In genomic region chr1:3195966-3196515, GRCh38 we compare ENCODE assay signal across 17 cellular contexts.
DNase-seq lines count a peak whose midpoint lies in the region; ATAC-seq and TF ChIP-seq lines count a peak whose summit lies in the region.
"Had no signal": no experiment of that assay in that cellular context is flagged by ENCODE, and none has a peak within 500 bp of the region (broad histone marks: within the 10 kb centered on the region; RNA-seq: fewer than 3 reads in every experiment).

No MANE protein-coding gene starts in this region.

- H3K4me1 ChIP-seq in heart right ventricle (peaks cover 0 to 52% (median 38%) of the 10 kb centered on the region in 9 donors), gastroesophageal sphincter (peaks cover 0 to 8% (median 0%) of the 10 kb centered on the region in 3 donors), sigmoid colon (no peaks in the 10 kb centered on the region), transverse colon (no peaks in the 10 kb centered on the region)

- no peak for TF ChIP-seq EP300 in gastroesophageal sphincter (IDR thresholded peaks at IDR 0.05)
- no peak for TF ChIP-seq EP300 in sigmoid colon (IDR thresholded peaks at IDR 0.05)
- TF ChIP-seq EP300 in transverse colon (IDR thresholded peaks at IDR 0.05; ENCODE audit: low read depth) = no peak

- ATAC-seq in heart right ventricle = peak in 1 of 8 donors; percentile 26
- no peak for ATAC-seq in left cardiac atrium
- ATAC-seq in gastroesophageal sphincter = no peak
- ATAC-seq: HCT116 had no signal

- peaks cover 0 to 2% (median 0%) of the 10 kb centered on the region in 11 donors for H3K9me3 ChIP-seq in heart right ventricle
- H3K9me3 ChIP-seq in gastroesophageal sphincter = peaks cover 0 to 10% (median 0%) of the 10 kb centered on the region in 3 donors
- H3K9me3 ChIP-seq in sigmoid colon = no peaks in the 10 kb centered on the region
- no peaks in the 10 kb centered on the region for H3K9me3 ChIP-seq in transverse colon

- H3K36me3 Mint-ChIP-seq in HFFc6 (ENCODE audit: low read depth) = 0 out of 2 replicates have a peak, but pooled peaks cover 4% of the 10 kb centered on the region

- H3K27ac ChIP-seq in heart right ventricle (peak overlapping the region; percentile 19 to 80 (median 62)), gastroesophageal sphincter (peak overlapping the region in 3 of 4 donors; percentile 24 to 59 (median 26)), sigmoid colon (peak overlapping the region in 3 of 4 donors; percentile 19 to 39 (median 25)), transverse colon (peak overlapping the region in 3 of 4 donors; percentile 4 to 24 (median 21))
- H3K27ac ChIP-seq: GM23248, PC-9 had no signal

- no peaks in the 10 kb centered on the region for H3K4me1 Mint-ChIP-seq in HFFc6 (ENCODE audit: low read depth)

- H3K27me3 ChIP-seq in heart right ventricle (no peaks in the 10 kb centered on the region), gastroesophageal sphincter (no peaks in the 10 kb centered on the region), sigmoid colon (no peaks in the 10 kb centered on the region), transverse colon (no peaks in the 10 kb centered on the region)

- no peak overlapping the region for H3K4me3 Mint-ChIP-seq in HFFc6

- 71 to 81% methylated on average over 10 of the region's 10 CpGs for WGBS in heart right ventricle, 2 donors
- WGBS in gastroesophageal sphincter (ENCODE audit: low coverage in 1 of 2), 2 donors = no CpG with 5 or more reads among the region's 10 CpGs
- WGBS in sigmoid colon, 2 donors = 81% methylated on average over 10 of the region's 10 CpGs
- WGBS in transverse colon (ENCODE audit: low coverage in 1 of 2), 2 donors = 75% methylated on average over 9 of the region's 10 CpGs; no CpG with 5 or more reads in 1 of the 2 donors

- TF ChIP-seq POLR2A in gastroesophageal sphincter (IDR thresholded peaks at IDR 0.05) (no peak), sigmoid colon (IDR thresholded peaks at IDR 0.05) (no peak), transverse colon (IDR thresholded peaks at IDR 0.05) (no peak)

- H3K4me3 ChIP-seq in heart right ventricle (no peak overlapping the region), gastroesophageal sphincter (no peak overlapping the region), sigmoid colon (no peak overlapping the region), transverse colon (no peak overlapping the region)
- H3K4me3 ChIP-seq: GM23248, PC-9 had no signal

- peaks cover 18% of the 10 kb centered on the region; the same call in 1 of the 2 replicates for H3K9me3 Mint-ChIP-seq in HFFc6

- DNase-seq in heart right ventricle (no peak), left cardiac atrium (no peak), sigmoid colon (no peak), transverse colon (no peak), T-helper 1 cell (no peak), HFFc6 (no peak)
- DNase-seq in effector CD4-positive, alpha-beta T cell = no peak
- DNase-seq: C1 segment of cervical spinal cord, DND-41, GM23248, NCI-H1048, NCI-H146, NCI-H2081, NCI-H774, PC-9 had no signal

- peaks cover 2% of the 10 kb centered on the region for H3K27me3 Mint-ChIP-seq in HFFc6 (ENCODE audit: insufficient read depth)

- H3K27ac Mint-ChIP-seq in HFFc6 = no peak overlapping the region

- TF ChIP-seq CTCF in heart right ventricle (IDR thresholded peaks at IDR 0.05) (no peak), gastroesophageal sphincter (IDR thresholded peaks at IDR 0.05) (no peak), sigmoid colon (IDR thresholded peaks at IDR 0.05) (no peak), transverse colon (IDR thresholded peaks at IDR 0.05) (no peak), HFFc6 (IDR thresholded peaks at IDR 0.05) (no peak)

- intact Hi-C loops in heart right ventricle (cut with DNase I) = no loop called here
- intact Hi-C loops in left cardiac atrium (cut with DNase I) = no loop called here
- intact Hi-C loops in sigmoid colon (cut with DNase I) = no loop called here
- intact Hi-C loops in transverse colon (cut with DNase I; ENCODE audit: low total_unique reads) = no loop called here

- H3K36me3 ChIP-seq in heart right ventricle (no peaks in the 10 kb centered on the region), gastroesophageal sphincter (no peaks in the 10 kb centered on the region), sigmoid colon (no peaks in the 10 kb centered on the region), transverse colon (no peaks in the 10 kb centered on the region)

- in situ Hi-C loops in transverse colon (cut with MboI; ENCODE audit: low pct_ligation_motif_present in 1 of 4, low pct_unique_long_range_greater_than_20kb in 1 of 4, low sequenced_read_pairs in 3 of 4) = no loop called here
